In genomic region chr9:127809562-127810377, GRCh38 we compare ENCODE assay signal across 10 cellular contexts. TPM values are rescaled to one million over a fixed set of nuclear protein-coding genes. Genes with fewer than 3 reads are reported as not detected.
DNase-seq lines count a peak whose midpoint lies in the region; ATAC-seq and TF ChIP-seq lines count a peak whose summit lies in the region.
"Had no signal": no experiment of that assay in that cellular context is flagged by ENCODE, and none has a peak within 500 bp of the region (broad histone marks: within the 10 kb centered on the region; RNA-seq: fewer than 3 reads in every experiment).

No MANE protein-coding gene starts in this region.

- H3K4me1 ChIP-seq in transverse colon = peaks cover 5 to 11% (median 7%) of the 10 kb centered on the region in 4 donors

- no peaks in the 10 kb centered on the region for H3K27me3 ChIP-seq in transverse colon

- peaks cover 25% of the 10 kb centered on the region for H3K36me3 Mint-ChIP-seq in activated CD4-positive, alpha-beta T cell treated with anti-CD3 and anti-CD28 coated beads, Interleukin-2, amount 10 ng/mL, durations not matched to agents 7 days and 5 days (ENCODE audit: low read depth)

- no peaks in the 10 kb centered on the region for H3K9me3 ChIP-seq in transverse colon

- DNase-seq in activated CD4-positive, alpha-beta T cell treated with anti-CD3 and anti-CD28 coated beads, Interleukin-2, amount 10 ng/mL, durations not matched to agents 7 days and 5 days = no peak
- DNase-seq in activated CD4-positive, alpha-beta T cell treated with anti-CD3 and anti-CD28 coated beads for 4 hours = no peak
- DNase-seq in coronary artery (ENCODE audit: low spot score) (no peak), kidney tubule cell (ENCODE audit: low spot score) (peak; percentile 27), transverse colon (peak; percentile 77), NCI-H128 (lab: John Stamatoyannopoulos, UW; ENCODE audit: unreplicated experiment) (no peak)
- DNase-seq: activated CD4-positive, alpha-beta T cell treated with anti-CD3 and anti-CD28 coated beads, Interleukin-2, amount 50 U/mL, for 48 hours; NCI-H1105 treated with DMSO at 0.1 percent for 48 hours had no signal

- intact Hi-C loops in transverse colon (cut with DNase I; ENCODE audit: low total_unique reads) = no loop called here

- CTCF ChIA-PET in activated CD4-positive, alpha-beta T cell treated with anti-CD3 and anti-CD28 coated beads, Interleukin-2, amount 10 ng/mL, durations not matched to agents 7 days and 5 days (lab: Charles Lee) = interaction anchor here (1.5 kb wide), 1 partner anchor 60 kb away, joined by 5 read pairs; no protein-coding TSS in a partner anchor

- no peak for TF ChIP-seq POLR2A in transverse colon (IDR thresholded peaks at IDR 0.05)

- POLR2A ChIA-PET in activated CD4-positive, alpha-beta T cell treated with anti-CD3 and anti-CD28 coated beads, Interleukin-2, amount 10 ng/mL, durations not matched to agents 7 days and 5 days (lab: Charles Lee) = no interaction called here

- H3K27ac ChIP-seq in coronary artery = peak overlapping the region; percentile 19 to 78
- peak overlapping the region; percentile 36 to 54 (median 46) for H3K27ac ChIP-seq in transverse colon

- 71% methylated on average over 13 of the region's 56 CpGs; no CpG with 5 or more reads in 1 of the 2 donors for WGBS in transverse colon (ENCODE audit: low coverage in 1 of 2), 2 donors

- no peaks in the 10 kb centered on the region for H3K9me3 Mint-ChIP-seq in activated CD4-positive, alpha-beta T cell treated with anti-CD3 and anti-CD28 coated beads, Interleukin-2, amount 10 ng/mL, durations not matched to agents 7 days and 5 days

- no peak for TF ChIP-seq CTCF in coronary artery (IDR thresholded peaks at IDR 0.05)
- TF ChIP-seq CTCF in transverse colon (IDR thresholded peaks at IDR 0.05) = peak in 1 of 5 experiments; percentile 22

- H3K4me1 Mint-ChIP-seq in activated CD4-positive, alpha-beta T cell treated with anti-CD3 and anti-CD28 coated beads, Interleukin-2, amount 10 ng/mL, durations not matched to agents 7 days and 5 days = peaks cover 16% of the 10 kb centered on the region

- H3K4me3 ChIP-seq in coronary artery = peak overlapping the region; percentile 32
- H3K4me3 ChIP-seq in transverse colon = peak overlapping the region in 1 of 4 donors; percentile 10

- no peaks in the 10 kb centered on the region for H3K27me3 Mint-ChIP-seq in activated CD4-positive, alpha-beta T cell treated with anti-CD3 and anti-CD28 coated beads, Interleukin-2, amount 10 ng/mL, durations not matched to agents 7 days and 5 days

- no peak for TF ChIP-seq EP300 in transverse colon (IDR thresholded peaks at IDR 0.05; ENCODE audit: low read depth)

- no peak for ATAC-seq in GM21528 (IDR thresholded peaks at IDR 0.05; ENCODE audit: low FRiP score, unreplicated experiment)
- no peak for ATAC-seq in HG03139 (IDR thresholded peaks at IDR 0.05; ENCODE audit: unreplicated experiment)

- peaks cover 0 to 20% (median 4%) of the 10 kb centered on the region in 4 donors for H3K36me3 ChIP-seq in transverse colon

- H3K4me3 Mint-ChIP-seq in activated CD4-positive, alpha-beta T cell treated with anti-CD3 and anti-CD28 coated beads, Interleukin-2, amount 10 ng/mL, durations not matched to agents 7 days and 5 days = no peak overlapping the region

- in situ Hi-C loops in transverse colon (cut with MboI; ENCODE audit: low pct_ligation_motif_present in 1 of 4, low pct_unique_long_range_greater_than_20kb in 1 of 4, low sequenced_read_pairs in 3 of 4) = no loop called here

- peak overlapping the region; percentile 54 for H3K27ac Mint-ChIP-seq in activated CD4-positive, alpha-beta T cell treated with anti-CD3 and anti-CD28 coated beads, Interleukin-2, amount 10 ng/mL, durations not matched to agents 7 days and 5 days

RNA-seq across cellular contexts. Expression of gene FPGS, which starts 7.1 kb away (rescaled TPM):
- total RNA-seq in activated CD4-positive, alpha-beta T cell treated with anti-CD3 and anti-CD28 coated beads, Interleukin-2, amount 10 ng/mL, durations not matched to agents 7 days and 5 days = 10 to 100 TPM; 66.7 to 78.1 TPM
- total RNA-seq in transverse colon = 100 to 1,000 TPM in 1 of 4 donors, 10 to 100 TPM in 3; 31.4 to 144 (median 74.8) TPM

RNA-seq across cellular contexts. Expression of gene CDK9, which starts 23.9 kb away (rescaled TPM):
- 100 to 1,000 TPM in 1 of 2 experiments, 10 to 100 TPM in 1; 99.4 to 110 TPM for total RNA-seq in activated CD4-positive, alpha-beta T cell treated with anti-CD3 and anti-CD28 coated beads, Interleukin-2, amount 10 ng/mL, durations not matched to agents 7 days and 5 days
- total RNA-seq in transverse colon = 10 to 100 TPM; 32.6 to 78.9 (median 49.3) TPM

RNA-seq across cellular contexts. Expression of gene SH2D3C, which starts 31.3 kb away (rescaled TPM):
- 10 to 100 TPM; 67.9 to 71.4 TPM for total RNA-seq in activated CD4-positive, alpha-beta T cell treated with anti-CD3 and anti-CD28 coated beads, Interleukin-2, amount 10 ng/mL, durations not matched to agents 7 days and 5 days
- 10 to 100 TPM in 1 of 4 donors, 1 to 10 TPM in 3; 2.6 to 10.1 (median 3.9) TPM for total RNA-seq in transverse colon

RNA-seq across cellular contexts. Expression of gene ENG, which starts 44.7 kb away (rescaled TPM):
- 10 to 100 TPM; 17.2 to 17.3 TPM for total RNA-seq in activated CD4-positive, alpha-beta T cell treated with anti-CD3 and anti-CD28 coated beads, Interleukin-2, amount 10 ng/mL, durations not matched to agents 7 days and 5 days
- 10 to 100 TPM; 10.6 to 23.9 (median 17.0) TPM for total RNA-seq in transverse colon

Comparison
In these comparisons a context has a peak if more than half of its experiments do, and no peak if none do; other contexts are left out.
1. DNase-seq: peak in kidney tubule cell (single experiment) and transverse colon (single experiment); none in activated CD4-positive, alpha-beta T cell treated with anti-CD3 and anti-CD28 coated beads, Interleukin-2, amount 10 ng/mL, durations not matched to agents 7 days and 5 days (single experiment), activated CD4-positive, alpha-beta T cell treated with anti-CD3 and anti-CD28 coated beads for 4 hours (0 of 2), coronary artery (single experiment) and NCI-H128 (single experiment).
2. RNA of gene SH2D3C, which starts 31.3 kb away (total RNA-seq): 67.9 to 71.4 TPM in activated CD4-positive, alpha-beta T cell treated with anti-CD3 and anti-CD28 coated beads, Interleukin-2, amount 10 ng/mL, durations not matched to agents 7 days and 5 days; 2.6 to 10.1 TPM in transverse colon; every median in the first group is over 4 times any median in the second.